2 cellular contexts compared by ENCODE assay signal in the genomic region with DNA sequence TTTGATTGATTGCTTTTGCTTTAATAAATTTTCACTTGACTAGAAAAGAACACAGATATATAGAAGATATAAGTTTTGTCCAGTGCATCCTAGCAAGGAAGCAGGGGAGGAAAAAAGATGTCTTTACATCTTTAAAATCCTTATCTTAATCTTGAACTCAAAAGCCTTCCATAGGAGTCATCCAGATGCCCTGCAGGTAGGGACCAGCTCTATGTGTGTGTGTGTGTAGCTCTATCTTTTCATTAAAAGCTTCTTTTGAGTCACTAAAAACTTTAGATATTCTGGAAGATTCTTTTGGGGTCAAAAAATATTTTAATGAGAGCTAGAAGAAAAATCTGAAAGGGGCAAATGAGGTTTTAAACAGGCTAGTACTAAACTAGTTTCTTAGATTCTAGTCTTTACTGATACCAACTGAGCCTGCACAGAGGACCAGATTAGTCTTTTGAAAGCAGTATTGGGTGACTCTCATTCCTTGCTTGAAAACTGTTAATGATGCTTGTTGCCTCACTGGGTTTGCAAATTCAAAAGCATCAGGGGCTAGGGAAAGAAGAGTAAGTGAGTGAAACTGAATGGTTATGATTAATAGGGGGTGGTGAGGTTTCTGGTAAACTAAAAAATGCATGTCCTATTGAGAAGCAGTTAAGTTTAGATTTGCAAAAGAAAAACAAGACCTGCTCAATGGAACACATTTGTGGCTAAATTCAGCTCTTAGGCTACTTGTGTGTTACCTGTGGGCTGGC.
TF ChIP-seq lines count a peak whose summit lies in the region.

No MANE protein-coding gene starts in this region.

TF ChIP-seq in A549, 52 proteins besides CTCF, POLR2A, EP300 and RAD21:
- TF ChIP-seq CEBPB (IDR thresholded peaks at IDR 0.05): no peak
- no peak for TF ChIP-seq ATOH8 (CRISPR knock-in tag; IDR thresholded peaks at IDR 0.05; ENCODE audit: low read depth)
- no peak for TF ChIP-seq PBX3 (IDR thresholded peaks at IDR 0.05)
- no peak for TF ChIP-seq CHD4 (IDR thresholded peaks at IDR 0.05; ENCODE audit: borderline replicate concordance)
- TF ChIP-seq EHF (CRISPR knock-in tag; IDR thresholded peaks at IDR 0.05): no peak
- TF ChIP-seq, protein P1, sequence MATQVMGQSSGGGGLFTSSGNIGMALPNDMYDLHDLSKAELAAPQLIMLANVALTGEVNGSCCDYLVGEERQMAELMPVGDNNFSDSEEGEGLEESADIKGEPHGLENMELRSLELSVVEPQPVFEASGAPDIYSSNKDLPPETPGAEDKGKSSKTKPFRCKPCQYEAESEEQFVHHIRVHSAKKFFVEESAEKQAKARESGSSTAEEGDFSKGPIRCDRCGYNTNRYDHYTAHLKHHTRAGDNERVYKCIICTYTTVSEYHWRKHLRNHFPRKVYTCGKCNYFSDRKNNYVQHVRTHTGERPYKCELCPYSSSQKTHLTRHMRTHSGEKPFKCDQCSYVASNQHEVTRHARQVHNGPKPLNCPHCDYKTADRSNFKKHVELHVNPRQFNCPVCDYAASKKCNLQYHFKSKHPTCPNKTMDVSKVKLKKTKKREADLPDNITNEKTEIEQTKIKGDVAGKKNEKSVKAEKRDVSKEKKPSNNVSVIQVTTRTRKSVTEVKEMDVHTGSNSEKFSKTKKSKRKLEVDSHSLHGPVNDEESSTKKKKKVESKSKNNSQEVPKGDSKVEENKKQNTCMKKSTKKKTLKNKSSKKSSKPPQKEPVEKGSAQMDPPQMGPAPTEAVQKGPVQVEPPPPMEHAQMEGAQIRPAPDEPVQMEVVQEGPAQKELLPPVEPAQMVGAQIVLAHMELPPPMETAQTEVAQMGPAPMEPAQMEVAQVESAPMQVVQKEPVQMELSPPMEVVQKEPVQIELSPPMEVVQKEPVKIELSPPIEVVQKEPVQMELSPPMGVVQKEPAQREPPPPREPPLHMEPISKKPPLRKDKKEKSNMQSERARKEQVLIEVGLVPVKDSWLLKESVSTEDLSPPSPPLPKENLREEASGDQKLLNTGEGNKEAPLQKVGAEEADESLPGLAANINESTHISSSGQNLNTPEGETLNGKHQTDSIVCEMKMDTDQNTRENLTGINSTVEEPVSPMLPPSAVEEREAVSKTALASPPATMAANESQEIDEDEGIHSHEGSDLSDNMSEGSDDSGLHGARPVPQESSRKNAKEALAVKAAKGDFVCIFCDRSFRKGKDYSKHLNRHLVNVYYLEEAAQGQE (IDR thresholded peaks at IDR 0.05): no peak
- no peak for TF ChIP-seq RCOR1 (IDR thresholded peaks at IDR 0.05; ENCODE audit: low read depth, low read length)
- no peak for TF ChIP-seq FOSL2 (IDR thresholded peaks at IDR 0.05)
- TF ChIP-seq FOSL2 (CRISPR knock-in tag; IDR thresholded peaks at IDR 0.05): no peak
- no peak for TF ChIP-seq ESRRA (IDR thresholded peaks at IDR 0.05; ENCODE audit: borderline replicate concordance, low read length)
- TF ChIP-seq RARB (CRISPR knock-in tag; IDR thresholded peaks at IDR 0.05): no peak

TF ChIP-seq in GM23338, 12 proteins besides CTCF, POLR2A, EP300 and RAD21:
- TF ChIP-seq EZH2 (IDR thresholded peaks at IDR 0.05; ENCODE audit: low read depth, unreplicated experiment): no peak
- no peak for TF ChIP-seq ZNF114 (CRISPR knock-in tag; IDR thresholded peaks at IDR 0.05)
- TF ChIP-seq EZH2phosphoT487 (IDR thresholded peaks at IDR 0.05; ENCODE audit: unreplicated experiment): no peak
- TF ChIP-seq, protein P1 (IDR thresholded peaks at IDR 0.05; ENCODE audit: unreplicated experiment): no peak
- TF ChIP-seq, protein P2, sequence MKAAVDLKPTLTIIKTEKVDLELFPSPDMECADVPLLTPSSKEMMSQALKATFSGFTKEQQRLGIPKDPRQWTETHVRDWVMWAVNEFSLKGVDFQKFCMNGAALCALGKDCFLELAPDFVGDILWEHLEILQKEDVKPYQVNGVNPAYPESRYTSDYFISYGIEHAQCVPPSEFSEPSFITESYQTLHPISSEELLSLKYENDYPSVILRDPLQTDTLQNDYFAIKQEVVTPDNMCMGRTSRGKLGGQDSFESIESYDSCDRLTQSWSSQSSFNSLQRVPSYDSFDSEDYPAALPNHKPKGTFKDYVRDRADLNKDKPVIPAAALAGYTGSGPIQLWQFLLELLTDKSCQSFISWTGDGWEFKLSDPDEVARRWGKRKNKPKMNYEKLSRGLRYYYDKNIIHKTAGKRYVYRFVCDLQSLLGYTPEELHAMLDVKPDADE (IDR thresholded peaks at IDR 0.05): no peak
- TF ChIP-seq ZNF331 (CRISPR knock-in tag; IDR thresholded peaks at IDR 0.05; ENCODE audit: low read depth): no peak
- TF ChIP-seq POLR2AphosphoS5 (IDR thresholded peaks at IDR 0.05; ENCODE audit: low read depth): no peak
- TF ChIP-seq CREB1 (CRISPR knock-in tag; IDR thresholded peaks at IDR 0.05; ENCODE audit: low read depth): no peak
- no peak for TF ChIP-seq JUNB (IDR thresholded peaks at IDR 0.05; ENCODE audit: unreplicated experiment)
- no peak for TF ChIP-seq ZNF462 (CRISPR knock-in tag; IDR thresholded peaks at IDR 0.05)
- no peak for TF ChIP-seq STAT1 (IDR thresholded peaks at IDR 0.05; ENCODE audit: unreplicated experiment)
- TF ChIP-seq NANOG (IDR thresholded peaks at IDR 0.05; ENCODE audit: borderline replicate concordance): no peak
